ENCODE assay signal across 22 cellular contexts in the genomic region with DNA sequence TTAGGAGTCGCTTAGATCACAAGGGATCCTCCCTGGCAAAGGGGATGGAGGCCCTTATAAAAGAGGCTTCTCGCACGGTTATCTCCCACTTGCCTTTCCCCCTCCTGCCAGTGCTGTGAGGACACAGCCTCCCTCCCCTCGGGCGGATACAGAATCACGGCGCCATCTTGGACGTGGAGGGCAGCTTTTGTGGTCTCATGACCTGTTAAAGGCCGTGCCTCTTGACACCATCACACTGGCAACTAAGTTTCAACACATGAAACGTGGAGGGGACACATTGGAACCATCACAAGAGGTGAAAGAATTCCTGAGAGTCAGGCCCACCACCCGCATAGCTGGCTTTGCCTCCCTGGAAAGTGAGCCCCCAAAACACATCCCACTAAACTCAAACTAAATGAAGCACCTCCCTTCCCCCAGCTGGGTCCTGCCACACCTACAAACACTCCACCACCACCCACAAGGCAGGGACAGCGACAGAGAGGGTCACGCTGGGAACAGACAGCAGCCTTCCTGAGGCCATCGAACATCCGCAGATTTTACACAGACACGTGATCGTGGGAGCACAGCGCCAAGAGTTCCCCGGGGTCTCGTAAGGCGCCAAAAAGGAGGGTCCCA.
DNase-seq lines count a peak whose midpoint lies in the region; ATAC-seq and TF ChIP-seq lines count a peak whose summit lies in the region.
"Had no signal": no experiment of that assay in that cellular context is flagged by ENCODE, and none has a peak within 500 bp of the region (broad histone marks: within the 10 kb centered on the region; RNA-seq: fewer than 3 reads in every experiment).

No MANE protein-coding gene starts in this region.

- DNase-seq in activated CD4-positive, alpha-beta T cell treated with anti-CD3 and anti-CD28 coated beads for 1 hour: peak; percentile 2
- no peak for DNase-seq in activated CD4-positive, alpha-beta T cell treated with anti-CD3 and anti-CD28 coated beads, Interleukin-2, amount 10 ng/mL, durations not matched to agents 7 days and 5 days
- DNase-seq in coronary artery (ENCODE audit: low spot score) (peak; percentile 47), lower lobe of right lung (peak; percentile 20), spleen (peak; percentile 46), SIG-M5 treated with dmso at 0.1 percent for 504 hours (lab: John Stamatoyannopoulos, UW; ENCODE audit: unreplicated experiment) (no peak), WERI-Rb-1 (no peak), iPS-NIHi7 (ENCODE audit: extremely low spot score) (no peak)
- DNase-seq: AML-193; CD4-positive, CD25-positive, alpha-beta regulatory T cell; KG1; NCI-H1417; NCI-H187; NCI-H2107; NCI-H2227 treated with DMSO at 0.1 percent for 48 hours; NCI-H524; NCI-H82; OCI-M1; SHP77 treated with DMSO at 0.1 percent for 48 hours had no signal

- ATAC-seq in lower lobe of right lung: no peak

- no peaks in the 10 kb centered on the region for H3K4me1 Mint-ChIP-seq in activated CD4-positive, alpha-beta T cell treated with anti-CD3 and anti-CD28 coated beads, Interleukin-2, amount 10 ng/mL, durations not matched to agents 7 days and 5 days
- H3K4me1 Mint-ChIP-seq: CD4-positive, CD25-positive, alpha-beta regulatory T cell had no signal

- POLR2A ChIA-PET in activated CD4-positive, alpha-beta T cell treated with anti-CD3 and anti-CD28 coated beads, Interleukin-2, amount 10 ng/mL, durations not matched to agents 7 days and 5 days (lab: Charles Lee): no interaction called here

- H3K36me3 ChIP-seq in lower lobe of right lung: no peaks in the 10 kb centered on the region
- H3K36me3 ChIP-seq in spleen: no peaks in the 10 kb centered on the region
- no peaks in the 10 kb centered on the region for H3K36me3 ChIP-seq in WERI-Rb-1
- H3K36me3 ChIP-seq: HAP-1 had no signal

- no peaks in the 10 kb centered on the region for H3K27me3 Mint-ChIP-seq in activated CD4-positive, alpha-beta T cell treated with anti-CD3 and anti-CD28 coated beads, Interleukin-2, amount 10 ng/mL, durations not matched to agents 7 days and 5 days
- H3K27me3 Mint-ChIP-seq: CD4-positive, CD25-positive, alpha-beta regulatory T cell had no signal

- H3K4me3 Mint-ChIP-seq in activated CD4-positive, alpha-beta T cell treated with anti-CD3 and anti-CD28 coated beads, Interleukin-2, amount 10 ng/mL, durations not matched to agents 7 days and 5 days: no peak overlapping the region
- H3K4me3 Mint-ChIP-seq: CD4-positive, CD25-positive, alpha-beta regulatory T cell had no signal

- no peaks in the 10 kb centered on the region for H3K9me3 Mint-ChIP-seq in activated CD4-positive, alpha-beta T cell treated with anti-CD3 and anti-CD28 coated beads, Interleukin-2, amount 10 ng/mL, durations not matched to agents 7 days and 5 days

- H3K27ac Mint-ChIP-seq in activated CD4-positive, alpha-beta T cell treated with anti-CD3 and anti-CD28 coated beads, Interleukin-2, amount 10 ng/mL, durations not matched to agents 7 days and 5 days: no peak overlapping the region
- H3K27ac Mint-ChIP-seq: CD4-positive, CD25-positive, alpha-beta regulatory T cell had no signal

- no peaks in the 10 kb centered on the region for H3K36me3 Mint-ChIP-seq in activated CD4-positive, alpha-beta T cell treated with anti-CD3 and anti-CD28 coated beads, Interleukin-2, amount 10 ng/mL, durations not matched to agents 7 days and 5 days (ENCODE audit: low read depth)
- H3K36me3 Mint-ChIP-seq: CD4-positive, CD25-positive, alpha-beta regulatory T cell had no signal

- TF ChIP-seq POLR2A in spleen (IDR thresholded peaks at IDR 0.05): no peak

- no peak for TF ChIP-seq CTCF in coronary artery (IDR thresholded peaks at IDR 0.05)
- no peak for TF ChIP-seq CTCF in lower lobe of right lung (IDR thresholded peaks at IDR 0.05)
- TF ChIP-seq CTCF in spleen (IDR thresholded peaks at IDR 0.05 in 8 of 11, conservative IDR thresholded peaks at IDR 0.05 in 3 of 11): no peak
- no peak for TF ChIP-seq CTCF in WERI-Rb-1 (IDR thresholded peaks at IDR 0.05; ENCODE audit: low read depth, low read length)

- H3K9me3 ChIP-seq in lower lobe of right lung (no peaks in the 10 kb centered on the region), spleen (no peaks in the 10 kb centered on the region), WERI-Rb-1 (ENCODE audit: severe bottlenecking) (no peaks in the 10 kb centered on the region)
- H3K9me3 ChIP-seq: Caco-2, HAP-1 had no signal

- H3K4me1 ChIP-seq in lower lobe of right lung (no peaks in the 10 kb centered on the region), spleen (no peaks in the 10 kb centered on the region)
- H3K4me1 ChIP-seq: Caco-2, HAP-1 had no signal

- no peak overlapping the region for H3K4me3 ChIP-seq in coronary artery
- H3K4me3 ChIP-seq in lower lobe of right lung: no peak overlapping the region
- H3K4me3 ChIP-seq in spleen: no peak overlapping the region
- H3K4me3 ChIP-seq in WERI-Rb-1 (ENCODE audit: low read depth, low read length): no peak overlapping the region
- H3K4me3 ChIP-seq: HAP-1 had no signal

- CTCF ChIA-PET in activated CD4-positive, alpha-beta T cell treated with anti-CD3 and anti-CD28 coated beads, Interleukin-2, amount 10 ng/mL, durations not matched to agents 7 days and 5 days (lab: Charles Lee): no interaction called here

- intact Hi-C loops in lower lobe of right lung (cut with DNase I) (no loop called here), spleen (cut with DNase I; ENCODE audit: low total_unique reads) (no loop called here)

- H3K27ac ChIP-seq in coronary artery (no peak overlapping the region), lower lobe of right lung (no peak overlapping the region), spleen (no peak overlapping the region), WERI-Rb-1 (no peak overlapping the region)
- H3K27ac ChIP-seq: 22Rv1 had no signal

- 84 to 89% (median 87%) methylated on average over 20 to 21 of the region's 21 CpGs for WGBS in spleen, 5 donors

- no peaks in the 10 kb centered on the region for H3K27me3 ChIP-seq in lower lobe of right lung (ENCODE audit: low read depth)
- H3K27me3 ChIP-seq in spleen (replicated peaks in 1 of 7): peaks cover 0 to 12% (median 0%) of the 10 kb centered on the region in 7 donors
- no peaks in the 10 kb centered on the region for H3K27me3 ChIP-seq in WERI-Rb-1 (ENCODE audit: insufficient read depth, low read depth, severe bottlenecking)

Comparison
In these comparisons a context has a peak if more than half of its experiments do, and no peak if none do; other contexts are left out.
1. DNase-seq: peak in activated CD4-positive, alpha-beta T cell treated with anti-CD3 and anti-CD28 coated beads for 1 hour (single experiment), coronary artery (single experiment), lower lobe of right lung (single experiment) and spleen (single experiment); none in activated CD4-positive, alpha-beta T cell treated with anti-CD3 and anti-CD28 coated beads, Interleukin-2, amount 10 ng/mL, durations not matched to agents 7 days and 5 days (single experiment), SIG-M5 treated with dmso at 0.1 percent for 504 hours (single experiment), WERI-Rb-1 (single experiment) and iPS-NIHi7 (single experiment).